Comparison of ENCODE assay signal across 26 cellular contexts in the genomic region with DNA sequence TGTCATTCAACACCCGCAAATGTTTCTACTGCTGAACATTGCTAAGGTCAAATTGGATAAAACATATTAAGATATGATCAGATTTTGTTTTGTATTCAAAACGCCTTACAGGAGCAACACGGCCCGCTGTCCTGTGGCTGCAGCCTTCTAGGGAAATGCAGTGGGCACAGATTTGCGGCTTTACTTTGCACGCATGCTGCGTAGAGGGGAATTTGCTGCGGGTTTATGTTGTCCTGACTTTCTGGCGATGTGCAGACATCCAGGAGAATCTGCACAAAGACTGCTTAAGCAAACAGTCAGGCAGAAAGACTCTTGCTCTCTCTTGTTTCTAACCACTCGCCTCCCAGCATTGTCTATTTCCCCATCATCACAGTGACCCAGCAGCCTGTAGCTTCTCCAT.
A peak's percentile ranks its signal among the peaks of the same experiment; 100 is the strongest.
DNase-seq lines count a peak whose midpoint lies in the region; ATAC-seq and TF ChIP-seq lines count a peak whose summit lies in the region.
"Had no signal": no experiment of that assay in that cellular context is flagged by ENCODE, and none has a peak within 500 bp of the region (broad histone marks: within the 10 kb centered on the region; RNA-seq: fewer than 3 reads in every experiment).

No MANE protein-coding gene starts in this region.

- intact Hi-C loops in left cardiac atrium (cut with DNase I): no loop called here
- intact Hi-C loops in esophagus muscularis mucosa (cut with DNase I): no loop called here

- no peaks in the 10 kb centered on the region for H3K27me3 ChIP-seq in right atrium auricular region
- H3K27me3 ChIP-seq in esophagus muscularis mucosa: no peaks in the 10 kb centered on the region
- no peaks in the 10 kb centered on the region for H3K27me3 ChIP-seq in neural cell (ENCODE audit: insufficient read depth, low read depth, low read length)
- no peaks in the 10 kb centered on the region for H3K27me3 ChIP-seq in endodermal cell (ENCODE audit: control insufficient read depth, insufficient read depth, low read length, poor library complexity, severe bottlenecking)
- H3K27me3 ChIP-seq: BLaER1 treated with 17β-estradiol and CSF1 and Interleukin-3, amounts not matched to agents 10 nM and 100 nM had no signal

- H3K79me2 ChIP-seq in neural cell (replicated peaks; ENCODE audit: insufficient read depth, low read length): no peaks in the 10 kb centered on the region

- no peak for TF ChIP-seq RAD21 in neural cell (conservative IDR thresholded peaks at IDR 0.05)

- H3K4me1 ChIP-seq in right atrium auricular region (no peaks in the 10 kb centered on the region), esophagus muscularis mucosa (peaks cover 0 to 5% (median 0%) of the 10 kb centered on the region in 4 donors), endodermal cell (ENCODE audit: control insufficient read depth, insufficient read depth, low read length) (no peaks in the 10 kb centered on the region)
- H3K4me1 ChIP-seq: A549 had no signal

- no peaks in the 10 kb centered on the region for H3K9me2 ChIP-seq in neural cell (ENCODE audit: insufficient read depth, low read length)

- TF ChIP-seq EP300 in esophagus muscularis mucosa (IDR thresholded peaks at IDR 0.05): no peak
- peak; percentile 19 for TF ChIP-seq EP300 in neural cell (conservative IDR thresholded peaks at IDR 0.05; ENCODE audit: poor library complexity, severe bottlenecking)

- H2AFZ ChIP-seq in neural cell (ENCODE audit: low read depth, low read length): no peak overlapping the region

- 87% methylated on average over 10 of the region's 10 CpGs for WGBS in esophagus muscularis mucosa
- WGBS in endodermal cell (ENCODE audit: insufficient coverage in 1 of 2, insufficient read length in 1 of 2), 2 experiments: 92 to 93% methylated on average over 10 of the region's 10 CpGs

- H3K36me3 Mint-ChIP-seq in osteocyte (ENCODE audit: unreplicated experiment) (no peaks in the 10 kb centered on the region), endodermal cell (ENCODE audit: low read depth) (no peaks in the 10 kb centered on the region)
- no peaks in the 10 kb centered on the region for H3K36me3 Mint-ChIP-seq in stimulated activated effector memory CD8-positive, alpha-beta T cell treated with anti-CD3 and anti-CD28 coated beads, Interleukin-12 subunit alpha, Interleukin-12 subunit beta, amount 100 ng/mL, for 72 hours
- H3K36me3 Mint-ChIP-seq: CD4-positive, alpha-beta memory T cell; CD4-positive, CD25-positive, alpha-beta regulatory T cell; CD8-positive, alpha-beta memory T cell had no signal

- H4K20me1 ChIP-seq in neural cell (ENCODE audit: insufficient read depth): no peaks in the 10 kb centered on the region
- H4K20me1 ChIP-seq: BLaER1 treated with 17β-estradiol and CSF1 and Interleukin-3, amounts not matched to agents 10 nM and 100 nM had no signal

- H3K9me3 ChIP-seq in right atrium auricular region (no peaks in the 10 kb centered on the region), esophagus muscularis mucosa (no peaks in the 10 kb centered on the region), neural cell (ENCODE audit: low read length) (no peaks in the 10 kb centered on the region), endodermal cell (ENCODE audit: control insufficient read depth, low read length) (no peaks in the 10 kb centered on the region)
- H3K9me3 ChIP-seq: A549; BLaER1 treated with 17β-estradiol and CSF1 and Interleukin-3, amounts not matched to agents 10 nM and 100 nM had no signal

- H3K9me3 Mint-ChIP-seq in osteocyte (ENCODE audit: unreplicated experiment) (no peaks in the 10 kb centered on the region), endodermal cell (no peaks in the 10 kb centered on the region)
- peaks cover 5% of the 10 kb centered on the region for H3K9me3 Mint-ChIP-seq in stimulated activated effector memory CD8-positive, alpha-beta T cell treated with anti-CD3 and anti-CD28 coated beads, Interleukin-12 subunit alpha, Interleukin-12 subunit beta, amount 100 ng/mL, for 72 hours

- TF ChIP-seq CTCF in right atrium auricular region (IDR thresholded peaks at IDR 0.05): no peak
- no peak for TF ChIP-seq CTCF in esophagus muscularis mucosa (IDR thresholded peaks at IDR 0.05)
- no peak for TF ChIP-seq CTCF in neural cell (IDR thresholded peaks at IDR 0.05; ENCODE audit: poor library complexity, severe bottlenecking)
- TF ChIP-seq CTCF in osteocyte (IDR thresholded peaks at IDR 0.05): no peak
- TF ChIP-seq CTCF in endodermal cell (conservative IDR thresholded peaks at IDR 0.05): no peak

- no peak for ATAC-seq in left cardiac atrium
- no peak for ATAC-seq in GM18907 (IDR thresholded peaks at IDR 0.05; ENCODE audit: unreplicated experiment)
- ATAC-seq in stimulated activated effector memory CD8-positive, alpha-beta T cell treated with anti-CD3 and anti-CD28 coated beads, Interleukin-12 subunit alpha, Interleukin-12 subunit beta, amount 100 ng/mL, for 72 hours: no peak
- ATAC-seq: A549, GM12878 had no signal

- peaks cover 18% of the 10 kb centered on the region for H3K27me3 Mint-ChIP-seq in osteocyte (ENCODE audit: unreplicated experiment)
- H3K27me3 Mint-ChIP-seq in endodermal cell (ENCODE audit: insufficient read depth): no peaks in the 10 kb centered on the region
- H3K27me3 Mint-ChIP-seq: B cell; CD4-positive, alpha-beta memory T cell; CD4-positive, CD25-positive, alpha-beta regulatory T cell; CD8-positive, alpha-beta memory T cell had no signal

- DNase-seq in right atrium auricular region (ENCODE audit: low spot score) (peak; percentile 26), left cardiac atrium (no peak), esophagus muscularis mucosa (ENCODE audit: extremely low spot score) (peak; percentile 89), osteocyte (ENCODE audit: extremely low spot score, unreplicated experiment) (peak; percentile 54), endodermal cell (no peak)
- no peak for DNase-seq in stimulated activated effector memory CD8-positive, alpha-beta T cell treated with anti-CD3 and anti-CD28 coated beads, Interleukin-12 subunit alpha, Interleukin-12 subunit beta, amount 100 ng/mL, for 72 hours (ENCODE audit: low spot score in 2 of 2)
- DNase-seq: AML-193; CD4-positive, alpha-beta memory T cell; CD4-positive, CD25-positive, alpha-beta regulatory T cell; CD8-positive, alpha-beta memory T cell; COR-L47; DMS 273 treated with DMSO at 0.1 percent for 48 hours; DMS153; DMS53; DMS79; DND-41; EL; GDM1 had no signal

- no peaks in the 10 kb centered on the region for H3K36me3 ChIP-seq in right atrium auricular region
- no peaks in the 10 kb centered on the region for H3K36me3 ChIP-seq in esophagus muscularis mucosa
- H3K36me3 ChIP-seq in neural cell (ENCODE audit: insufficient read depth, low read length): no peaks in the 10 kb centered on the region
- H3K36me3 ChIP-seq in endodermal cell (ENCODE audit: control insufficient read depth, insufficient read depth, low read length): no peaks in the 10 kb centered on the region
- H3K36me3 ChIP-seq: BLaER1 treated with 17β-estradiol and CSF1 and Interleukin-3, amounts not matched to agents 10 nM and 100 nM had no signal

- H3K4me1 Mint-ChIP-seq in osteocyte (ENCODE audit: unreplicated experiment) (no peaks in the 10 kb centered on the region), endodermal cell (peaks cover under 1% of the 10 kb centered on the region)
- H3K4me1 Mint-ChIP-seq in stimulated activated effector memory CD8-positive, alpha-beta T cell treated with anti-CD3 and anti-CD28 coated beads, Interleukin-12 subunit alpha, Interleukin-12 subunit beta, amount 100 ng/mL, for 72 hours: no peaks in the 10 kb centered on the region
- H3K4me1 Mint-ChIP-seq: B cell; CD4-positive, alpha-beta memory T cell; CD4-positive, CD25-positive, alpha-beta regulatory T cell; CD8-positive, alpha-beta memory T cell had no signal

- H3F3A ChIP-seq in neural cell (ENCODE audit: insufficient read depth, low read length, poor library complexity, severe bottlenecking): no peaks in the 10 kb centered on the region

- H3K4me3 ChIP-seq in right atrium auricular region: no peak overlapping the region
- H3K4me3 ChIP-seq in esophagus muscularis mucosa: no peak overlapping the region
- H3K4me3 ChIP-seq in neural cell (ENCODE audit: low read length): no peak overlapping the region
- H3K4me3 ChIP-seq in endodermal cell (ENCODE audit: low read length): no peak overlapping the region
- H3K4me3 ChIP-seq: A549; BLaER1 treated with 17β-estradiol and CSF1 and Interleukin-3, amounts not matched to agents 10 nM and 100 nM; GM12878 had no signal

- no peak for TF ChIP-seq POLR2A in esophagus muscularis mucosa (IDR thresholded peaks at IDR 0.05; ENCODE audit: low read depth)

- no peak overlapping the region for H3K27ac ChIP-seq in right atrium auricular region
- H3K27ac ChIP-seq in esophagus muscularis mucosa (replicated peaks in 1 of 4): no peak overlapping the region
- H3K27ac ChIP-seq in neural cell (ENCODE audit: low read length): peak overlapping the region; percentile 9
- H3K27ac ChIP-seq in endodermal cell (ENCODE audit: low read depth, low read length): no peak overlapping the region
- H3K27ac ChIP-seq: 22Rv1; A549; BLaER1 treated with 17β-estradiol and CSF1 and Interleukin-3, amounts not matched to agents 10 nM and 100 nM; C4-2B had no signal

- H3K9ac ChIP-seq in neural cell (ENCODE audit: low read length): peak overlapping the region; percentile 2
- H3K9ac ChIP-seq in endodermal cell (ENCODE audit: extremely low read depth, low read length, poor library complexity, severe bottlenecking): no peak overlapping the region
- H3K9ac ChIP-seq: BLaER1 treated with 17β-estradiol and CSF1 and Interleukin-3, amounts not matched to agents 10 nM and 100 nM had no signal

- H3K27ac Mint-ChIP-seq in osteocyte (ENCODE audit: unreplicated experiment): no peak overlapping the region
- H3K27ac Mint-ChIP-seq in endodermal cell: no peak overlapping the region
- no peak overlapping the region for H3K27ac Mint-ChIP-seq in stimulated activated effector memory CD8-positive, alpha-beta T cell treated with anti-CD3 and anti-CD28 coated beads, Interleukin-12 subunit alpha, Interleukin-12 subunit beta, amount 100 ng/mL, for 72 hours
- H3K27ac Mint-ChIP-seq: B cell; CD4-positive, alpha-beta memory T cell; CD4-positive, CD25-positive, alpha-beta regulatory T cell; CD8-positive, alpha-beta memory T cell had no signal

- H3K4me2 ChIP-seq in neural cell (ENCODE audit: low read length): no peak overlapping the region
- H3K4me2 ChIP-seq: A549; BLaER1 treated with 17β-estradiol and CSF1 and Interleukin-3, amounts not matched to agents 10 nM and 100 nM had no signal

- H3K4me3 Mint-ChIP-seq in osteocyte (ENCODE audit: unreplicated experiment): no peak overlapping the region
- H3K4me3 Mint-ChIP-seq in endodermal cell: no peak overlapping the region
- H3K4me3 Mint-ChIP-seq in stimulated activated effector memory CD8-positive, alpha-beta T cell treated with anti-CD3 and anti-CD28 coated beads, Interleukin-12 subunit alpha, Interleukin-12 subunit beta, amount 100 ng/mL, for 72 hours: no peak overlapping the region
- H3K4me3 Mint-ChIP-seq: B cell; CD4-positive, alpha-beta memory T cell; CD4-positive, CD25-positive, alpha-beta regulatory T cell; CD8-positive, alpha-beta memory T cell had no signal

TF ChIP-seq in neural cell, 6 proteins besides CTCF, POLR2A, EP300 and RAD21:
- TF ChIP-seq SMC3 (conservative IDR thresholded peaks at IDR 0.05; ENCODE audit: poor library complexity): peak; percentile 14
- TF ChIP-seq MXI1 (conservative IDR thresholded peaks at IDR 0.05; ENCODE audit: poor library complexity, severe bottlenecking): no peak
TF ChIP-seq in neural cell: peak in this region for 1.

Comparison
In these comparisons a context has a peak if more than half of its experiments do, and no peak if none do; other contexts are left out.
1. DNase-seq: peak in right atrium auricular region (single experiment), esophagus muscularis mucosa (single experiment) and osteocyte (single experiment); none in left cardiac atrium (single experiment), endodermal cell (single experiment) and stimulated activated effector memory CD8-positive, alpha-beta T cell treated with anti-CD3 and anti-CD28 coated beads, Interleukin-12 subunit alpha, Interleukin-12 subunit beta, amount 100 ng/mL, for 72 hours (0 of 2).